In genomic region chrX:80285131-80285773, GRCh38 we compare ENCODE assay signal across 9 cellular contexts.
DNase-seq lines count a peak whose midpoint lies in the region; ATAC-seq and TF ChIP-seq lines count a peak whose summit lies in the region.
"Had no signal": no experiment of that assay in that cellular context is flagged by ENCODE, and none has a peak within 500 bp of the region (broad histone marks: within the 10 kb centered on the region; RNA-seq: fewer than 3 reads in every experiment).

No MANE protein-coding gene starts in this region.

- H3K4me3 Mint-ChIP-seq in T-helper 2 cell treated with Interferon-gamma antibody and Interleukin-4, amounts not matched to agents 5 μg/mL and 100 μg/mL, for 36 hours = no peak overlapping the region
- no peak overlapping the region for H3K4me3 Mint-ChIP-seq in CD4-positive, alpha-beta memory T cell
- H3K4me3 Mint-ChIP-seq: dendritic cell treated with granulocyte-macrophage colony-stimulating factor and Interleukin-4, amounts not matched to agents 40 ng/mL and 50 ng/mL, for 4 days had no signal

- no peak overlapping the region for H3K4me3 ChIP-seq in effector memory CD4-positive, alpha-beta T cell (ENCODE audit: insufficient read depth, low read depth, low read length, poor library complexity, severe bottlenecking)
- no peak overlapping the region for H3K4me3 ChIP-seq in CD4-positive, alpha-beta memory T cell (ENCODE audit: low read length in 2 of 2)

- intact Hi-C loops in CD4-positive, alpha-beta memory T cell (cut with micrococcal nuclease) = no loop called here

- H3K4me1 ChIP-seq in effector memory CD4-positive, alpha-beta T cell (ENCODE audit: control insufficient read depth, insufficient read depth, low read length, poor library complexity, severe bottlenecking) = no peaks in the 10 kb centered on the region
- no peaks in the 10 kb centered on the region for H3K4me1 ChIP-seq in CD4-positive, alpha-beta memory T cell (ENCODE audit: insufficient read depth, low read length)

- TF ChIP-seq CTCF in C4-2B (conservative IDR thresholded peaks at IDR 0.05) = peak; percentile 73

- POLR2A ChIA-PET in CD4-positive, alpha-beta memory T cell (lab: Charles Lee; ENCODE audit: partially characterized antibody) = no interaction called here

- no peaks in the 10 kb centered on the region for H3K36me3 Mint-ChIP-seq in T-helper 2 cell treated with Interferon-gamma antibody and Interleukin-4, amounts not matched to agents 5 μg/mL and 100 μg/mL, for 36 hours (ENCODE audit: low read depth)
- H3K36me3 Mint-ChIP-seq in CD4-positive, alpha-beta memory T cell = no peaks in the 10 kb centered on the region

- H3K27ac ChIP-seq in C4-2B = no peak overlapping the region
- H3K27ac ChIP-seq in effector memory CD4-positive, alpha-beta T cell (ENCODE audit: insufficient read depth, low read length, poor library complexity, severe bottlenecking) = no peak overlapping the region
- no peak overlapping the region for H3K27ac ChIP-seq in CD4-positive, alpha-beta memory T cell (ENCODE audit: low read depth, low read length)

- H3K36me3 ChIP-seq in effector memory CD4-positive, alpha-beta T cell (ENCODE audit: control insufficient read depth, insufficient read depth, low read length) = no peaks in the 10 kb centered on the region
- no peaks in the 10 kb centered on the region for H3K36me3 ChIP-seq in CD4-positive, alpha-beta memory T cell (ENCODE audit: insufficient read depth, low read length)

- no peaks in the 10 kb centered on the region for H3K4me1 Mint-ChIP-seq in T-helper 2 cell treated with Interferon-gamma antibody and Interleukin-4, amounts not matched to agents 5 μg/mL and 100 μg/mL, for 36 hours (ENCODE audit: low read depth)
- H3K4me1 Mint-ChIP-seq in CD4-positive, alpha-beta memory T cell = no peaks in the 10 kb centered on the region

- no peak overlapping the region for H3K27ac Mint-ChIP-seq in T-helper 2 cell treated with Interferon-gamma antibody and Interleukin-4, amounts not matched to agents 5 μg/mL and 100 μg/mL, for 36 hours
- no peak overlapping the region for H3K27ac Mint-ChIP-seq in CD4-positive, alpha-beta memory T cell
- H3K27ac Mint-ChIP-seq: dendritic cell treated with granulocyte-macrophage colony-stimulating factor and Interleukin-4, amounts not matched to agents 40 ng/mL and 50 ng/mL, for 4 days had no signal

- H3K27me3 ChIP-seq in effector memory CD4-positive, alpha-beta T cell (replicated peaks; ENCODE audit: control insufficient read depth, insufficient read depth, low read length, poor library complexity, severe bottlenecking) = no peaks in the 10 kb centered on the region
- no peaks in the 10 kb centered on the region for H3K27me3 ChIP-seq in CD4-positive, alpha-beta memory T cell (ENCODE audit: insufficient read depth, low read length)

- no peaks in the 10 kb centered on the region for H3K9me3 Mint-ChIP-seq in T-helper 2 cell treated with Interferon-gamma antibody and Interleukin-4, amounts not matched to agents 5 μg/mL and 100 μg/mL, for 36 hours
- H3K9me3 Mint-ChIP-seq in CD4-positive, alpha-beta memory T cell = peaks cover 0 to under 1% (median 0%) of the 10 kb centered on the region in 8 donors
- H3K9me3 Mint-ChIP-seq: dendritic cell treated with granulocyte-macrophage colony-stimulating factor and Interleukin-4, amounts not matched to agents 40 ng/mL and 50 ng/mL, for 4 days had no signal

- CTCF ChIA-PET in CD4-positive, alpha-beta memory T cell (lab: Charles Lee; ENCODE audit: partially characterized antibody) = no interaction called here

- DNase-seq in NCI-H460 (ENCODE audit: extremely low read depth, low read depth) (peak; percentile 20), hepatic stellate cell (ENCODE audit: low spot score) (peak; percentile 6), NCI-H69 (lab: John Stamatoyannopoulos, UW) (no peak)
- DNase-seq in effector memory CD4-positive, alpha-beta T cell = no peak
- no peak for DNase-seq in T-helper 2 cell treated with Interferon-gamma antibody and Interleukin-4, amounts not matched to agents 5 μg/mL and 100 μg/mL, for 36 hours (ENCODE audit: low spot score)
- DNase-seq in CD4-positive, alpha-beta memory T cell = no peak

- peak; percentile 70 for ATAC-seq in GM18867 (IDR thresholded peaks at IDR 0.05; ENCODE audit: unreplicated experiment)

- H3K27me3 Mint-ChIP-seq in T-helper 2 cell treated with Interferon-gamma antibody and Interleukin-4, amounts not matched to agents 5 μg/mL and 100 μg/mL, for 36 hours (ENCODE audit: low read depth) = no peaks in the 10 kb centered on the region
- no peaks in the 10 kb centered on the region for H3K27me3 Mint-ChIP-seq in CD4-positive, alpha-beta memory T cell
- H3K27me3 Mint-ChIP-seq: dendritic cell treated with granulocyte-macrophage colony-stimulating factor and Interleukin-4, amounts not matched to agents 40 ng/mL and 50 ng/mL, for 4 days had no signal

- H3K9me3 ChIP-seq in effector memory CD4-positive, alpha-beta T cell (ENCODE audit: control insufficient read depth, low read length) = no peaks in the 10 kb centered on the region
- no peaks in the 10 kb centered on the region for H3K9me3 ChIP-seq in CD4-positive, alpha-beta memory T cell (ENCODE audit: control insufficient read depth in 1 of 2, low read length in 2 of 2)

Comparison
In these comparisons a context has a peak if more than half of its experiments do, and no peak if none do; other contexts are left out.
1. DNase-seq: peak in NCI-H460 (single experiment) and hepatic stellate cell (single experiment); none in NCI-H69 (single experiment), effector memory CD4-positive, alpha-beta T cell (0 of 3), T-helper 2 cell treated with Interferon-gamma antibody and Interleukin-4, amounts not matched to agents 5 μg/mL and 100 μg/mL, for 36 hours (single experiment) and CD4-positive, alpha-beta memory T cell (0 of 5).